In the genomic region with DNA sequence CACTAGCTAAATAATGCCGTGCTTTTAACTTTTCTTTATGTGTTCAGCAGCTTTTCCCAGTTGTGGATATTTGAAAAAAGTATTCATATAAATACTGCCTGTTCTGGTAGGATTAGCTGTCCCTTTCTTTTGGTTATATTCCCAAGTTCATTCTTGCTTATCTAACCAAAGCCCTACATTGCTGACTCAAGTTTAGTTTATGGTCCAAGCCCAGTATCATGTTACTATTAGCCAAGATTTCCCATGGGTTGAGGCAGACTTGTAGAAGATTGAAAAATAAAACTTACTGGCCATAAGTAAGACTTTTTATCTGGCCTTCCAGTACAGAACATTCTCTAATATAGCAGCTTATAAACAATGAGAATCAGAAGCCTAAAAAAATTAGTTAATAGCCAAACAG, we compare ENCODE assay signal across 11 cellular contexts. TPM values are rescaled to one million over a fixed set of nuclear protein-coding genes. Genes with fewer than 3 reads are reported as not detected.
DNase-seq lines count a peak whose midpoint lies in the region; ATAC-seq, FAIRE-seq and TF ChIP-seq lines count a peak whose summit lies in the region.
"Had no signal": no experiment of that assay in that cellular context is flagged by ENCODE, and none has a peak within 500 bp of the region (broad histone marks: within the 10 kb centered on the region; RNA-seq: fewer than 3 reads in every experiment).

No MANE protein-coding gene starts in this region.

- intact Hi-C loops in PC-9 (cut with micrococcal nuclease; ENCODE audit: unreplicated experiment) (no loop called here), pancreas (cut with DNase I) (no loop called here)

- H3K4me1 ChIP-seq in PC-9 (replicated peaks; ENCODE audit: insufficient read depth) (peaks cover 8% of the 10 kb centered on the region), pancreas (peaks cover 0 to 14% (median 7%) of the 10 kb centered on the region in 3 donors)

- H3K4me3 ChIP-seq in AG10803 (ENCODE audit: low read length) (no peak overlapping the region), PC-9 (no peak overlapping the region), fibroblast of mammary gland (ENCODE audit: control insufficient read depth, low read depth, low read length) (no peak overlapping the region), pancreas (no peak overlapping the region)
- H3K4me3 ChIP-seq: cardiac muscle cell had no signal

- WGBS in pancreas, 2 donors: 79 to 89% methylated on average over 1 of the region's 1 CpG

- peaks cover 25% of the 10 kb centered on the region for H3K4me1 Mint-ChIP-seq in T-helper 2 cell treated with Interferon-gamma antibody and Interleukin-4, amounts not matched to agents 5 μg/mL and 100 μg/mL, for 36 hours (ENCODE audit: low read depth)

- H3K9me3 Mint-ChIP-seq in T-helper 2 cell treated with Interferon-gamma antibody and Interleukin-4, amounts not matched to agents 5 μg/mL and 100 μg/mL, for 36 hours: no peaks in the 10 kb centered on the region

- no peaks in the 10 kb centered on the region for H3K9me2 ChIP-seq in PC-9 (ENCODE audit: insufficient read depth)

- BruUV-seq in PC-9 (replicated peaks; lab: Mats Ljungman, UMichigan): no TSS peak

- no peak for FAIRE-seq in pancreas (lab: Jason Lieb, UNC)

- POLR2A ChIA-PET in PC-9 (lab: Charles Lee; ENCODE audit: unreplicated experiment): interaction anchor here (0.6 to 0.7 kb wide), 3 partner anchors 23 to 243 kb away, joined by 3 to 6 read pairs (median 5); no protein-coding TSS in a partner anchor

- no peaks in the 10 kb centered on the region for H3F3A ChIP-seq in PC-9 (ENCODE audit: insufficient read depth, low read depth)

- H3K9me3 ChIP-seq in PC-9 (ENCODE audit: insufficient read depth, low read depth): no peaks in the 10 kb centered on the region
- no peaks in the 10 kb centered on the region for H3K9me3 ChIP-seq in pancreas

- H3K27ac ChIP-seq in PC-9 (no peak overlapping the region), pancreas (no peak overlapping the region)
- H3K27ac ChIP-seq: cardiac muscle cell had no signal

- H3K36me3 ChIP-seq in PC-9 (ENCODE audit: low read depth) (no peaks in the 10 kb centered on the region), pancreas (no peaks in the 10 kb centered on the region)
- H3K36me3 ChIP-seq: cardiac muscle cell had no signal

- H3K4me3 Mint-ChIP-seq in T-helper 2 cell treated with Interferon-gamma antibody and Interleukin-4, amounts not matched to agents 5 μg/mL and 100 μg/mL, for 36 hours: no peak overlapping the region

- H3K27me3 ChIP-seq in PC-9 (ENCODE audit: insufficient read depth, low read depth) (no peaks in the 10 kb centered on the region), pancreas (no peaks in the 10 kb centered on the region)
- H3K27me3 ChIP-seq: cardiac muscle cell had no signal

- H3K27ac Mint-ChIP-seq in T-helper 2 cell treated with Interferon-gamma antibody and Interleukin-4, amounts not matched to agents 5 μg/mL and 100 μg/mL, for 36 hours: no peak overlapping the region

- H2AFZ ChIP-seq in PC-9: no peak overlapping the region

- H3K27me3 Mint-ChIP-seq in T-helper 2 cell treated with Interferon-gamma antibody and Interleukin-4, amounts not matched to agents 5 μg/mL and 100 μg/mL, for 36 hours (ENCODE audit: low read depth): no peaks in the 10 kb centered on the region

- peak; percentile 68 for DNase-seq in AG10803 (ENCODE audit: low read depth)
- DNase-seq in PC-9: peak in 1 of 2 experiments; percentile 54
- peak; percentile 86 for DNase-seq in fibroblast of mammary gland (ENCODE audit: low read depth)
- no peak for DNase-seq in pancreas
- DNase-seq in NCI-H1048 (lab: John Stamatoyannopoulos, UW): no peak
- DNase-seq in T-helper 2 cell treated with Interferon-gamma antibody and Interleukin-4, amounts not matched to agents 5 μg/mL and 100 μg/mL, for 36 hours (ENCODE audit: low spot score): no peak
- no peak for DNase-seq in foreskin melanocyte
- no peak for DNase-seq in DMS 273 (lab: John Stamatoyannopoulos, UW; ENCODE audit: unreplicated experiment)
- DNase-seq: MV-4-11, NCI-H82 had no signal

- ATAC-seq in pancreas: peak; percentile 43 to 84 (median 66)

- H4K20me1 ChIP-seq in PC-9 (ENCODE audit: insufficient read depth): no peaks in the 10 kb centered on the region

- H3K79me2 ChIP-seq in PC-9 (ENCODE audit: low read depth): no peaks in the 10 kb centered on the region

- CTCF ChIA-PET in PC-9 (lab: Charles Lee): no interaction called here

- H3K4me2 ChIP-seq in PC-9: 0 out of 2 replicates have a peak overlapping the region, but pooled peaks have one; percentile 0

- H3K36me3 Mint-ChIP-seq in T-helper 2 cell treated with Interferon-gamma antibody and Interleukin-4, amounts not matched to agents 5 μg/mL and 100 μg/mL, for 36 hours (ENCODE audit: low read depth): peaks cover 10% of the 10 kb centered on the region

- no peak for TF ChIP-seq CTCF in AG10803 (conservative IDR thresholded peaks at IDR 0.05; ENCODE audit: low read length)
- TF ChIP-seq CTCF in PC-9 (conservative IDR thresholded peaks at IDR 0.05): no peak
- TF ChIP-seq CTCF in fibroblast of mammary gland (conservative IDR thresholded peaks at IDR 0.05; ENCODE audit: control insufficient read depth, insufficient read depth, low read depth, low read length): no peak
- TF ChIP-seq CTCF in pancreas (IDR thresholded peaks at IDR 0.05): no peak

RNA-seq across cellular contexts. Expression of gene NFE2L2, which starts 49.7 kb away (rescaled TPM):
- 117 and 138 TPM in 2 replicates for total RNA-seq in PC-9 (2021)
- 10 to 100 TPM; 20.8 to 48.4 (median 31.4) TPM for total RNA-seq in pancreas
- polyA plus RNA-seq in pancreas: 10 to 100 TPM; 22.5 to 33.4 TPM

Comparison
In these comparisons a context has a peak if more than half of its experiments do, and no peak if none do; other contexts are left out.
1. DNase-seq: peak in AG10803 (single experiment) and fibroblast of mammary gland (single experiment); none in pancreas (0 of 6), NCI-H1048 (single experiment), T-helper 2 cell treated with Interferon-gamma antibody and Interleukin-4, amounts not matched to agents 5 μg/mL and 100 μg/mL, for 36 hours (single experiment), foreskin melanocyte (single experiment) and DMS 273 (single experiment).